Comparison of ENCODE assay signal across 8 cellular contexts in genomic region chrX:41332988-41333743, GRCh38. TPM values are rescaled to one million over a fixed set of nuclear protein-coding genes. Genes with fewer than 3 reads are reported as not detected.
A peak's percentile ranks its signal among the peaks of the same experiment; 100 is the strongest.
DNase-seq lines count a peak whose midpoint lies in the region; ATAC-seq and TF ChIP-seq lines count a peak whose summit lies in the region.

No MANE protein-coding gene starts in this region.

- peak; percentile 39 for ATAC-seq in HG03342 (IDR thresholded peaks at IDR 0.05; ENCODE audit: unreplicated experiment)

- TF ChIP-seq CTCF in AG04449 (IDR thresholded peaks at IDR 0.05; ENCODE audit: insufficient read depth, low read length, missing control alignments) (no peak), kidney epithelial cell (IDR thresholded peaks at IDR 0.05; ENCODE audit: insufficient read depth, low read length, poor library complexity, severe bottlenecking) (no peak)

- DNase-seq in AG04449 (ENCODE audit: low read depth, low spot score), result no peak
- DNase-seq in NCI-H345 treated with DMSO at 0.1 percent for 48 hours (lab: John Stamatoyannopoulos, UW; ENCODE audit: unreplicated experiment), result peak; percentile 83
- DNase-seq in activated CD4-positive, alpha-beta T cell treated with anti-CD3 and anti-CD28 coated beads for 1 hour, result peak; percentile 77
- peak; percentile 68 for DNase-seq in cerebellum (ENCODE audit: low spot score)
- DNase-seq in kidney epithelial cell (ENCODE audit: low read depth), result peak; percentile 51
- DNase-seq in stimulated activated CD4-positive, alpha-beta T cell treated with anti-CD3 and anti-CD28 coated beads, Interleukin-15, amount 100 ng/mL, for 48 hours (ENCODE audit: low read depth in 2 of 2), result peak; percentile 74 to 90

- no peaks in the 10 kb centered on the region for H3K36me3 ChIP-seq in kidney epithelial cell (ENCODE audit: control insufficient read depth, insufficient read depth, low read length)

- in situ Hi-C loops in GM18951 (cut with MboI; ENCODE audit: low sequenced_read_pairs, unreplicated experiment), result no loop called here

- POLR2A ChIA-PET in AG04449 (lab: Yijun Ruan, JAX), result interaction anchor here (0.7 to 0.9 kb wide), 2 partner anchors 30 to 56 kb away, joined by 3 read pairs; no protein-coding TSS in a partner anchor

- H3K4me3 ChIP-seq in AG04449 (ENCODE audit: low read depth, low read length) (peak overlapping the region; percentile 86), kidney epithelial cell (ENCODE audit: low read depth, low read length) (peak overlapping the region; percentile 93)

- no peaks in the 10 kb centered on the region for H3K27me3 ChIP-seq in kidney epithelial cell (ENCODE audit: control insufficient read depth, insufficient read depth, low read length)

- CTCF ChIA-PET in AG04449 (lab: Yijun Ruan, JAX), result no interaction called here

- peak; percentile 75 for TF ChIP-seq POLR2A in GM18951 (IDR thresholded peaks at IDR 0.05; ENCODE audit: extremely low read depth, insufficient read depth, insufficient read length)

RNA-seq across cellular contexts. Expression of gene DDX3X, which starts 0.8 kb away (rescaled TPM):
- total RNA-seq in cerebellum, result 220 TPM
- total RNA-seq in kidney epithelial cell, result 184 and 188 TPM in 2 replicates
